Comparison of ENCODE assay signal across 1 cellular context in the genomic region with DNA sequence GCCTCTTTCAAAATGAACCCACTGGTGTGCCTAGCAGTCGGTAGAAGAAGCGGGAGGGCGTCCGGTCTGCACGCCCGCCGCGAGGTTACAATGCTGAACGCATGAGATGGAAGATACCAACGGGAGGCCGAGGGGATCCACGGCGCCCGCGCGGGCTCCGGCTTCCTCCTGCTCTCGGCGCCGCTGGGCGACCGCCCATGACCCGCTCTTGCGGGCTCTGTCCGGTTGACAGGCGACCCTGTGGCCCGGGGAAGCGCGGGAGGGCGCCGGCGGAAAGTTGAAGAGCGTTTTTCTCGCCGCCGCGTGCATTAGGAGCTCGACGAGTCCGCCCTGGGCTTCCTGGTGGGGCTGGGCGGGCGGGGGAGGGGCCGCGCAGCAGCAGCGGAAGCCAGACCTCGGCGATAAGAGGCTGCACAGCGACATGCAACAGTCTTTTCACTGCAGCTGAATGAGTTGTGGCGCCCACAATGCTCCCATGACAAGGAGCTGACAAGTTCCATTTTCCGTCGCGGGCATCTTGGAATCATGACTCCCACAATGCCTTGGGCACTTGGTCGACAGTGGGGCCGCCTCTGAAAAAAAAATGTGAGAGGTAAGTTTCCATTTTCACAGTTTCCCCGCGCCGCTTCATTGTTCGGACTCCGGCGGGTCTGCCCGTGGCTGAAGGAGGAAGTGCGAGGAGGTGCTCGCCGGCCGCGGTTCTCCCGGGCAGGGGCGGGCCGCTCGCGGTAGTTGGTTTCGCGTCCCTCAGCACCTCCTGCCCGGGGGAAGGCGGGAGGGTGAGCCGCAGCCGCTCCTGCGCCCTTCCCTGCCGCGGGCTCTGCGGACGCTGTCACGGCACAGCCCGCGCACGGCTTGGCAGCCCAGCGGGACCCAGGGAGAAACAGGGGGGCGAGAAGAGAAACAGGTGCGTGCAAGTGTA.
TF ChIP-seq lines count a peak whose summit lies in the region.

A gene with protein sequence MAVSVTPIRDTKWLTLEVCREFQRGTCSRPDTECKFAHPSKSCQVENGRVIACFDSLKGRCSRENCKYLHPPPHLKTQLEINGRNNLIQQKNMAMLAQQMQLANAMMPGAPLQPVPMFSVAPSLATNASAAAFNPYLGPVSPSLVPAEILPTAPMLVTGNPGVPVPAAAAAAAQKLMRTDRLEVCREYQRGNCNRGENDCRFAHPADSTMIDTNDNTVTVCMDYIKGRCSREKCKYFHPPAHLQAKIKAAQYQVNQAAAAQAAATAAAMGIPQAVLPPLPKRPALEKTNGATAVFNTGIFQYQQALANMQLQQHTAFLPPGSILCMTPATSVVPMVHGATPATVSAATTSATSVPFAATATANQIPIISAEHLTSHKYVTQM (plus strand): TSS at position 429 of the 922 bp plus-strand sequence. CDS start 31,265 bp downstream, outside the sequence.

TF ChIP-seq in SK-N-SH treated with all-trans-retinoic acid at 6 μM for 48 hours, 23 proteins besides CTCF, POLR2A, EP300 and RAD21 (continued from another document):
- TF ChIP-seq ZFP30 (CRISPR knock-in tag; IDR thresholded peaks at IDR 0.05): no peak
- no peak for TF ChIP-seq PPARA (CRISPR knock-in tag; IDR thresholded peaks at IDR 0.05; ENCODE audit: borderline replicate concordance)
